Comparison of ENCODE assay signal across 23 cellular contexts in genomic region chr7:100778061-100778621, GRCh38. TPM values are rescaled to one million over a fixed set of nuclear protein-coding genes. Genes with fewer than 3 reads are reported as not detected.
"Had no signal": no experiment of that assay in that cellular context is flagged by ENCODE, and none has a peak within 500 bp of the region (broad histone marks: within the 10 kb centered on the region; RNA-seq: fewer than 3 reads in every experiment).

No MANE protein-coding gene starts in this region.

- H3K27ac ChIP-seq: KMS-11, RWPE1 had no signal

- DNase-seq: Kasumi-1, MM.1S, NCI-H1092 treated with DMSO at 0.1 percent for 48 hours, NCI-H1436, NCI-H187, NCI-H2029, NCI-H2081 treated with DMSO at 0.1 percent for 48 hours, NCI-H2171, NCI-H226, NCI-H446, NCI-H510A, NCI-H524 treated with DMSO at 0.1 percent for 48 hours, NCI-H69, NCI-H774, PC-3, SHP77, SK-N-SH, SW 1271 had no signal

- H3K9me3 ChIP-seq: SK-N-SH had no signal

- H3K4me2 ChIP-seq: KMS-11, SK-N-SH had no signal

- H3K9me2 ChIP-seq: SK-N-SH had no signal

- H3K9ac ChIP-seq: KMS-11, SK-N-SH had no signal

RNA-seq across cellular contexts. Expression of gene ZAN, which starts 44.7 kb away (rescaled TPM):
- total RNA-seq: HT1080, M059J, PC-3, SK-MEL-5 had no signal
- polyA plus RNA-seq: SK-N-SH had no signal

RNA-seq across cellular contexts. Expression of gene EPO, which starts 57.9 kb away (rescaled TPM):
- total RNA-seq: HT1080, M059J, PC-3 had no signal
- polyA plus RNA-seq: SK-N-SH had no signal
